ENCODE assay signal across 8 cellular contexts in the genomic region with DNA sequence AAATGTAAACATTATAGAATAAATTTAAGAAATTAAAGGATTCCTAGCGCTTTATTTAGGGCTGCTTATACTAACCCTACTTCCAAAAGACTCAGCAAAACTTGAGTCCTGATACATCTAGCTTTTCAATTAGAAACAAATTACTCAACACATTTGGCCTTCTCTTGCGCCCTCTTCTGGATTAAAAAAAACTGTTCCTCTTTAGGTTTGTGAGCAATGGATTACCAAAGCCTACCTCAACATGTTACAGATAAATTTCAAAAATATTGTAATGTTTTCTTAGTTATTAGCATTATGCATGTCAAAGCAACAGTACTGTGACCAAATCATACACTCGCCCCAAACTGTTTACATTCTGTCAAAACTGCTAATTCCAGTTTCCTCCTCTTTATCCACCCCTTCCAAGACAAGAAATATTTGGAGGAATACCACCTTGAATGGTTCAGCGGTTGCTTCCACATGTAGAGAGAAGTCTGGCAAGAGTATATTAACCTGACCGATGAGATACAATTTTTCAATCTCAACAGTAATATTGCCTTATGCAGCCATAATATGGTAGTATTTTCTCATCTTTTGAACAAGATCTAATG. TPM values are rescaled to one million over a fixed set of nuclear protein-coding genes. Genes with fewer than 3 reads are reported as not detected.
DNase-seq lines count a peak whose midpoint lies in the region; ATAC-seq, FAIRE-seq and TF ChIP-seq lines count a peak whose summit lies in the region.

No MANE protein-coding gene starts in this region.

- H3K9ac ChIP-seq in endodermal cell (ENCODE audit: extremely low read depth, low read length, poor library complexity, severe bottlenecking), result peak overlapping the region; percentile 89

- CTCF ChIA-PET in A673 (lab: Charles Lee), result interaction anchor here (0.5 to 1.0 kb wide), 8 partner anchors 9 to 326 kb away, joined by 3 to 15 read pairs (median 4); no protein-coding TSS in a partner anchor

- no peaks in the 10 kb centered on the region for H3K9me3 Mint-ChIP-seq in endodermal cell

- H3K27ac ChIP-seq in A673 (ENCODE audit: low read depth, low read length, poor library complexity, severe bottlenecking) (peak overlapping the region; percentile 89), endodermal cell (ENCODE audit: low read depth, low read length) (no peak overlapping the region)

- H3K4me1 ChIP-seq in A673 (ENCODE audit: insufficient read depth, low read length, poor library complexity, severe bottlenecking) (peaks cover 28% of the 10 kb centered on the region), endodermal cell (ENCODE audit: control insufficient read depth, insufficient read depth, low read length) (peaks cover under 1% of the 10 kb centered on the region)

- peak overlapping the region; percentile 14 for H3K27ac Mint-ChIP-seq in endodermal cell

- H3K27me3 Mint-ChIP-seq in endodermal cell (ENCODE audit: insufficient read depth), result no peaks in the 10 kb centered on the region

- H3K36me3 Mint-ChIP-seq in endodermal cell (ENCODE audit: low read depth), result peaks cover 44% of the 10 kb centered on the region

- peak; percentile 86 for DNase-seq in A673 (ENCODE audit: low spot score)
- peak; percentile 66 for DNase-seq in NCI-H1105 treated with DMSO at 0.1 percent for 48 hours (lab: John Stamatoyannopoulos, UW)
- DNase-seq in SW 1271 (lab: John Stamatoyannopoulos, UW), result peak; percentile 48 to 73
- DNase-seq in endodermal cell, result no peak
- DNase-seq in myocyte (ENCODE audit: low read depth), result peak; percentile 83

- H3K27me3 ChIP-seq in A673 (replicated peaks; ENCODE audit: insufficient read depth, low read depth, low read length, poor library complexity) (no peaks in the 10 kb centered on the region), endodermal cell (ENCODE audit: control insufficient read depth, insufficient read depth, low read length, poor library complexity, severe bottlenecking) (no peaks in the 10 kb centered on the region)

- POLR2A ChIA-PET in A673 (lab: Charles Lee; ENCODE audit: low non-redundant PET), result no interaction called here

- peak overlapping the region; percentile 100 for H3K4me3 Mint-ChIP-seq in endodermal cell

- no peak for ATAC-seq in GM19467 (IDR thresholded peaks at IDR 0.05; ENCODE audit: unreplicated experiment)
- ATAC-seq in HG02852 (IDR thresholded peaks at IDR 0.05; ENCODE audit: unreplicated experiment), result no peak

- WGBS in endodermal cell (ENCODE audit: insufficient coverage in 1 of 2, insufficient read length in 1 of 2), 2 experiments, result 14% methylated on average over 4 of the region's 5 CpGs; no CpG with 5 or more reads in 1 of the 2 experiments

- peak; percentile 93 for FAIRE-seq in G401.6 (lab: Jason Lieb, UNC)

- peaks cover 43% of the 10 kb centered on the region for H3K36me3 ChIP-seq in A673 (ENCODE audit: insufficient read depth, low read length, poor library complexity, severe bottlenecking)
- peaks cover 54% of the 10 kb centered on the region for H3K36me3 ChIP-seq in endodermal cell (ENCODE audit: control insufficient read depth, insufficient read depth, low read length)

- TSS peak; percentile 23 for BruUV-seq in A673 (replicated peaks; lab: Mats Ljungman, UMichigan)

- intact Hi-C loops in A673 (cut with micrococcal nuclease; ENCODE audit: unreplicated experiment), result loop anchor here (5.0 kb wide), 1 partner anchor 144 kb away; no protein-coding TSS in a partner anchor

- H3K4me3 ChIP-seq in A673 (ENCODE audit: low read depth, low read length, poor library complexity, severe bottlenecking) (peak overlapping the region; percentile 97), endodermal cell (ENCODE audit: low read length) (peak overlapping the region; percentile 97)

- peak; percentile 84 for TF ChIP-seq CTCF in A673 (conservative IDR thresholded peaks at IDR 0.05; ENCODE audit: low read depth, low read length)
- peak; percentile 84 for TF ChIP-seq CTCF in endodermal cell (conservative IDR thresholded peaks at IDR 0.05)

- H3K9me3 ChIP-seq in A673 (ENCODE audit: low read depth, low read length, poor library complexity, severe bottlenecking) (no peaks in the 10 kb centered on the region), endodermal cell (ENCODE audit: control insufficient read depth, low read length) (peaks cover 3% of the 10 kb centered on the region)

- H3K4me1 Mint-ChIP-seq in endodermal cell, result peaks cover 27% of the 10 kb centered on the region

RNA-seq across cellular contexts. Expression of gene NUFIP2, which starts 2.7 kb away (rescaled TPM):
- total RNA-seq in A673 (2021) (80.4 and 93.4 TPM in 2 replicates), endodermal cell (100 to 1,000 TPM in 1 of 2 donors, 10 to 100 TPM in 1; 92.9 to 104 TPM), myocyte (69.0 and 75.1 TPM in 2 replicates)
- 42.0 TPM for polyA plus RNA-seq in endodermal cell (2013, experiment 1 of 2)
- polyA plus RNA-seq in endodermal cell (2013, experiment 2 of 2), result 36.1 TPM
- 14.8 TPM for polyA plus RNA-seq in myocyte (2012)

RNA-seq across cellular contexts. Expression of gene CRYBA1, which starts 44.6 kb away (rescaled TPM):
- total RNA-seq in A673 (2021), result not detected in 2 replicates
- total RNA-seq in endodermal cell, result not detected
- 0.50 TPM for polyA plus RNA-seq in endodermal cell (2013, experiment 1 of 2)
- polyA plus RNA-seq in endodermal cell (2013, experiment 2 of 2), result not detected
- not detected in 2 replicates for total RNA-seq in myocyte
- not detected for polyA plus RNA-seq in myocyte (2012)
